Comparison of ENCODE assay signal across 8 cellular contexts in the genomic region with DNA sequence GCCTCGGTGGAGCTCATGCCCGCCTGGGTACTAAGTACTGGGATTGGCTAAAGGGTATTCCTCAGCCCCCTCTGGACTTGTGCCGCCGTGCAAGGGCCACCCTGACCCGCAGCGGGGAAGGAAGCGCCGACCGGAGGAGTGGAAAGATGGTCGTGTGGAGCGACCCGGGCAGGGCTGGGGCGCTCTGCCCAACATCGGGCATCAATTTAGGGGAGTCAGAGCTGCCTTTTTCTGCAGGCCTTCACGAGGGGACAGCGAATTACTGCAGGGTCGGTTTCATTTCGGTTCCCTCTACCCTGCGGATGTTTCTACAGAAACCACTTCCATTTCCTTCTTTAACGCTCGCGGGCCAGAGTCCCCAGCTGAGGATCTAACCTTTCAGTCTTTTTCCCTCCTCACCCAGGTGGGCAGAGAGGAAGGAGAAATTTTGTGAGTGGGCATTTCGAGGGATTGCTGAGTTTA. TPM values are rescaled to one million over a fixed set of nuclear protein-coding genes. Genes with fewer than 3 reads are reported as not detected.
A peak's percentile ranks its signal among the peaks of the same experiment; 100 is the strongest.
DNase-seq lines count a peak whose midpoint lies in the region; ATAC-seq, FAIRE-seq and TF ChIP-seq lines count a peak whose summit lies in the region.

No MANE protein-coding gene starts in this region.

- H3K27ac ChIP-seq in AG04450 (ENCODE audit: low read depth, low read length) (peak overlapping the region; percentile 88), HUES48 (ENCODE audit: low read depth, low read length) (peak overlapping the region; percentile 100), stomach smooth muscle (ENCODE audit: low read length) (peak overlapping the region; percentile 100)

- H3K4me3 ChIP-seq in AG04450 (ENCODE audit: low read depth, low read length) (peak overlapping the region; percentile 70), HUES48 (ENCODE audit: low read depth, low read length) (peak overlapping the region; percentile 76), stomach smooth muscle (ENCODE audit: low read length in 2 of 2) (peak overlapping the region; percentile 78 to 96)

- CTCF ChIA-PET in AG04450 (lab: Charles Lee) = interaction anchor here (0.6 to 1.8 kb wide), 5 partner anchors 10 to 1622 kb away, joined by 3 to 5 read pairs (median 5); no protein-coding TSS in a partner anchor

- in situ Hi-C loops in G401 (cut with HindIII; ENCODE audit: low sequenced_read_pairs) = no loop called here

- peak; percentile 1 for ATAC-seq in GM18858 (IDR thresholded peaks at IDR 0.05; ENCODE audit: unreplicated experiment)
- ATAC-seq in activated naive CD8-positive, alpha-beta T cell treated with anti-CD3 and anti-CD28 coated beads, Interleukin-2, amount 50 U/mL, for 24 hours = no peak

- H3K4me1 Mint-ChIP-seq in activated naive CD8-positive, alpha-beta T cell treated with anti-CD3 and anti-CD28 coated beads, Interleukin-2, amount 50 U/mL, for 24 hours = peaks cover 70% of the 10 kb centered on the region
- peaks cover 55 to 76% of the 10 kb centered on the region in 2 donors for H3K4me1 Mint-ChIP-seq in immature natural killer cell

- H3K9me3 Mint-ChIP-seq in activated naive CD8-positive, alpha-beta T cell treated with anti-CD3 and anti-CD28 coated beads, Interleukin-2, amount 50 U/mL, for 24 hours = no peaks in the 10 kb centered on the region
- H3K9me3 Mint-ChIP-seq in immature natural killer cell = no peaks in the 10 kb centered on the region

- no peaks in the 10 kb centered on the region for H3K27me3 ChIP-seq in AG04450 (ENCODE audit: control insufficient read depth, insufficient read depth, low read length)
- H3K27me3 ChIP-seq in HUES48 (ENCODE audit: control insufficient read depth, insufficient read depth, low read length) = no peaks in the 10 kb centered on the region
- H3K27me3 ChIP-seq in stomach smooth muscle (ENCODE audit: control insufficient read depth in 1 of 2, insufficient read depth in 2 of 2, low read length in 2 of 2) = no peaks in the 10 kb centered on the region

- DNase-seq in AG04450 (ENCODE audit: low read depth, low spot score) (no peak), immature natural killer cell (peak in 1 of 3 donors; percentile 66), GM19239 (ENCODE audit: insufficient read length, low spot score) (no peak), G401 (ENCODE audit: low spot score) (no peak)
- no peak for DNase-seq in activated naive CD8-positive, alpha-beta T cell treated with anti-CD3 and anti-CD28 coated beads, Interleukin-2, amount 50 U/mL, for 24 hours

- H3K9ac ChIP-seq in HUES48 (ENCODE audit: low read depth, low read length) (peak overlapping the region; percentile 91), stomach smooth muscle (ENCODE audit: low read length in 2 of 2) (peak overlapping the region; percentile 95 to 100)

- no peak for FAIRE-seq in GM19239 (lab: Jason Lieb, UNC)

- no peaks in the 10 kb centered on the region for H3K27me3 Mint-ChIP-seq in activated naive CD8-positive, alpha-beta T cell treated with anti-CD3 and anti-CD28 coated beads, Interleukin-2, amount 50 U/mL, for 24 hours
- H3K27me3 Mint-ChIP-seq in immature natural killer cell (ENCODE audit: low read depth in 3 of 3) = peaks cover 7 to 11% (median 10%) of the 10 kb centered on the region in 3 donors

- H3K36me3 ChIP-seq in HUES48 (ENCODE audit: control insufficient read depth, insufficient read depth, low read length) = peaks cover 23% of the 10 kb centered on the region
- peaks cover 13 to 20% of the 10 kb centered on the region in 2 donors for H3K36me3 ChIP-seq in stomach smooth muscle (ENCODE audit: control insufficient read depth in 2 of 2, insufficient read depth in 2 of 2, low read length in 2 of 2)

- peak overlapping the region; percentile 92 for H3K4me3 Mint-ChIP-seq in activated naive CD8-positive, alpha-beta T cell treated with anti-CD3 and anti-CD28 coated beads, Interleukin-2, amount 50 U/mL, for 24 hours
- peak overlapping the region; percentile 90 to 97 (median 94) for H3K4me3 Mint-ChIP-seq in immature natural killer cell

- H3K36me3 Mint-ChIP-seq in activated naive CD8-positive, alpha-beta T cell treated with anti-CD3 and anti-CD28 coated beads, Interleukin-2, amount 50 U/mL, for 24 hours (ENCODE audit: low read depth) = peaks cover 23% of the 10 kb centered on the region
- H3K36me3 Mint-ChIP-seq in immature natural killer cell = peaks cover 0 to 8% (median 4%) of the 10 kb centered on the region in 3 donors

- TF ChIP-seq CTCF in AG04450 (IDR thresholded peaks at IDR 0.05; ENCODE audit: low read depth, low read length) = no peak

- POLR2A ChIA-PET in AG04450 (lab: Yijun Ruan, JAX) = interaction anchor here (0.6 to 1.8 kb wide), 7 partner anchors 17 to 573 kb away, joined by 3 to 7 read pairs (median 3); a partner anchor contains a TSS

- H3K4me1 ChIP-seq in HUES48 (ENCODE audit: control insufficient read depth, insufficient read depth, low read length) = peaks cover 15% of the 10 kb centered on the region; the same call in 1 of the 2 replicates
- peaks cover 10% of the 10 kb centered on the region for H3K4me1 ChIP-seq in stomach smooth muscle (ENCODE audit: control insufficient read depth, insufficient read depth, low read length)

- no peaks in the 10 kb centered on the region for H3K9me3 ChIP-seq in AG04450 (ENCODE audit: control insufficient read depth, insufficient read depth, low read length)
- no peaks in the 10 kb centered on the region for H3K9me3 ChIP-seq in HUES48 (ENCODE audit: control insufficient read depth, insufficient read depth, low read length)
- H3K9me3 ChIP-seq in stomach smooth muscle (ENCODE audit: control insufficient read depth in 2 of 2, low read length in 2 of 2) = no peaks in the 10 kb centered on the region

- peak overlapping the region; percentile 98 for H3K27ac Mint-ChIP-seq in activated naive CD8-positive, alpha-beta T cell treated with anti-CD3 and anti-CD28 coated beads, Interleukin-2, amount 50 U/mL, for 24 hours
- peak overlapping the region; percentile 98 to 100 (median 99) for H3K27ac Mint-ChIP-seq in immature natural killer cell

RNA-seq across cellular contexts. Expression of a gene that starts 1.0 kb away (rescaled TPM):
- polyA plus RNA-seq in AG04450 (2011; rRNA removed) (33.9 and 44.9 TPM in 2 replicates), immature natural killer cell (10 to 100 TPM; 68.9 to 96.2 (median 76.3) TPM)
- 21.3 and 22.3 TPM in 2 replicates for polyA minus RNA-seq in AG04450 (2011; rRNA and poly(A)+ RNA removed)
- 23.9 and 42.6 TPM in 2 replicates for total RNA-seq in G401 (2014; rRNA removed; shearing (Covaris generic))

RNA-seq across cellular contexts. Expression of a gene that starts 5.5 kb away (rescaled TPM):
- polyA plus RNA-seq in AG04450 (2011; rRNA removed) (40.5 and 48.4 TPM in 2 replicates), immature natural killer cell (10 to 100 TPM in 1 of 3 donors, 1 to 10 TPM in 2; 8.7 to 15.5 (median 8.7) TPM)
- 109 and 133 TPM in 2 replicates for polyA minus RNA-seq in AG04450 (2011; rRNA and poly(A)+ RNA removed)
- 20.4 and 27.9 TPM in 2 replicates for total RNA-seq in G401 (2014; rRNA removed; shearing (Covaris generic))
